In genomic region chr1:230891984-230892383, GRCh38 we compare ENCODE assay signal across 1 cellular context.
TF ChIP-seq lines count a peak whose summit lies in the region.

No MANE protein-coding gene starts in this region.

TF ChIP-seq in HepG2, 621 proteins besides CTCF, POLR2A, EP300 and RAD21:
- TF ChIP-seq NFIB (CRISPR knock-in tag; IDR thresholded peaks at IDR 0.05; ENCODE audit: borderline replicate concordance) (no peak), BHLHE40 (IDR thresholded peaks at IDR 0.05; ENCODE audit: low read length) (no peak), NKX3-1 (CRISPR knock-in tag; IDR thresholded peaks at IDR 0.05) (no peak), ONECUT2 (CRISPR knock-in tag; IDR thresholded peaks at IDR 0.05) (no peak), ZKSCAN5 (CRISPR knock-in tag; IDR thresholded peaks at IDR 0.05) (no peak), MZF1 (CRISPR knock-in tag; IDR thresholded peaks at IDR 0.05; ENCODE audit: borderline replicate concordance) (no peak), GMEB1 (CRISPR knock-in tag; IDR thresholded peaks at IDR 0.05; ENCODE audit: borderline replicate concordance) (no peak), EED (CRISPR knock-in tag; IDR thresholded peaks at IDR 0.05) (no peak), ZNF790 (CRISPR knock-in tag; IDR thresholded peaks at IDR 0.05; ENCODE audit: borderline replicate concordance) (no peak), HOMEZ (CRISPR knock-in tag; IDR thresholded peaks at IDR 0.05; ENCODE audit: low read depth) (no peak), ETV5 (CRISPR knock-in tag; IDR thresholded peaks at IDR 0.05; ENCODE audit: borderline replicate concordance) (no peak), RNF219 (CRISPR knock-in tag; IDR thresholded peaks at IDR 0.05) (no peak), ARID4A (CRISPR knock-in tag; IDR thresholded peaks at IDR 0.05; ENCODE audit: borderline replicate concordance) (no peak), CBFB (CRISPR knock-in tag; IDR thresholded peaks at IDR 0.05) (no peak), TIGD3 (CRISPR knock-in tag; IDR thresholded peaks at IDR 0.05; ENCODE audit: borderline replicate concordance) (no peak), ZBTB3 (CRISPR knock-in tag; IDR thresholded peaks at IDR 0.05; ENCODE audit: borderline replicate concordance, low read depth) (no peak), TMF1 (CRISPR knock-in tag; IDR thresholded peaks at IDR 0.05; ENCODE audit: low read depth) (no peak)
TF ChIP-seq in HepG2: peak in this region for 0.
